11 cellular contexts compared by ENCODE assay signal in genomic region chr1:231418101-231418740, GRCh38. TPM values are rescaled to one million over a fixed set of nuclear protein-coding genes. Genes with fewer than 3 reads are reported as not detected.
DNase-seq lines count a peak whose midpoint lies in the region; ATAC-seq and TF ChIP-seq lines count a peak whose summit lies in the region.
"Had no signal": no experiment of that assay in that cellular context is flagged by ENCODE, and none has a peak within 500 bp of the region (broad histone marks: within the 10 kb centered on the region; RNA-seq: fewer than 3 reads in every experiment).

No MANE protein-coding gene starts in this region.

- no peak overlapping the region for H3K27ac Mint-ChIP-seq in T-helper 2 cell treated with Interferon-gamma antibody and Interleukin-4, amounts not matched to agents 5 μg/mL and 100 μg/mL, for 36 hours
- H3K27ac Mint-ChIP-seq in activated CD8-positive, alpha-beta T cell treated with anti-CD3 and anti-CD28 coated beads, Interleukin-2, amount 10 ng/mL, durations not matched to agents 7 days and 5 days, result no peak overlapping the region
- H3K27ac Mint-ChIP-seq in stimulated activated naive CD8-positive, alpha-beta T cell treated with anti-CD3 and anti-CD28 coated beads, Interleukin-15, amount 100 ng/mL, for 72 hours, result no peak overlapping the region
- H3K27ac Mint-ChIP-seq: memory B cell had no signal

- intact Hi-C loops in testis (cut with DNase I; ENCODE audit: low total_unique reads) (no loop called here), sciatic nerve (cut with DNase I) (no loop called here)

- DNase-seq in T-helper 2 cell treated with Interferon-gamma antibody and Interleukin-4, amounts not matched to agents 5 μg/mL and 100 μg/mL, for 36 hours (ENCODE audit: low spot score), result no peak
- no peak for DNase-seq in T-helper 2 cell
- no peak for DNase-seq in activated CD8-positive, alpha-beta T cell treated with anti-CD3 and anti-CD28 coated beads, Interleukin-2, amount 10 ng/mL, durations not matched to agents 7 days and 5 days
- DNase-seq in hepatocyte (ENCODE audit: low spot score), result no peak
- no peak for DNase-seq in stimulated activated naive CD8-positive, alpha-beta T cell treated with anti-CD3 and anti-CD28 coated beads, Interleukin-15, amount 100 ng/mL, for 72 hours
- no peak for DNase-seq in testis
- no peak for DNase-seq in sciatic nerve (ENCODE audit: low spot score)
- DNase-seq: amygdala, SHP77 treated with DMSO at 0.1 percent for 48 hours had no signal

- CTCF ChIA-PET in activated CD8-positive, alpha-beta T cell treated with anti-CD3 and anti-CD28 coated beads, Interleukin-2, amount 10 ng/mL, durations not matched to agents 7 days and 5 days (lab: Charles Lee), result no interaction called here

- peak overlapping the region; percentile 97 for H3K4me3 Mint-ChIP-seq in T-helper 2 cell treated with Interferon-gamma antibody and Interleukin-4, amounts not matched to agents 5 μg/mL and 100 μg/mL, for 36 hours
- peak overlapping the region; percentile 91 for H3K4me3 Mint-ChIP-seq in activated CD8-positive, alpha-beta T cell treated with anti-CD3 and anti-CD28 coated beads, Interleukin-2, amount 10 ng/mL, durations not matched to agents 7 days and 5 days
- peak overlapping the region; percentile 68 to 100 for H3K4me3 Mint-ChIP-seq in stimulated activated naive CD8-positive, alpha-beta T cell treated with anti-CD3 and anti-CD28 coated beads, Interleukin-15, amount 100 ng/mL, for 72 hours

- no peaks in the 10 kb centered on the region for H3K27me3 ChIP-seq in hepatocyte
- no peaks in the 10 kb centered on the region for H3K27me3 ChIP-seq in testis

- peaks cover 3% of the 10 kb centered on the region for H3K27me3 Mint-ChIP-seq in T-helper 2 cell treated with Interferon-gamma antibody and Interleukin-4, amounts not matched to agents 5 μg/mL and 100 μg/mL, for 36 hours (ENCODE audit: low read depth)
- no peaks in the 10 kb centered on the region for H3K27me3 Mint-ChIP-seq in activated CD8-positive, alpha-beta T cell treated with anti-CD3 and anti-CD28 coated beads, Interleukin-2, amount 10 ng/mL, durations not matched to agents 7 days and 5 days (ENCODE audit: low read depth)
- no peaks in the 10 kb centered on the region for H3K27me3 Mint-ChIP-seq in stimulated activated naive CD8-positive, alpha-beta T cell treated with anti-CD3 and anti-CD28 coated beads, Interleukin-15, amount 100 ng/mL, for 72 hours
- H3K27me3 Mint-ChIP-seq: memory B cell had no signal

- H3K79me2 ChIP-seq in hepatocyte, result peaks cover 79% of the 10 kb centered on the region

- peaks cover 68% of the 10 kb centered on the region for H4K20me1 ChIP-seq in hepatocyte (ENCODE audit: insufficient read depth, poor library complexity, severe bottlenecking)

- peaks cover 57% of the 10 kb centered on the region for H3K4me1 Mint-ChIP-seq in T-helper 2 cell treated with Interferon-gamma antibody and Interleukin-4, amounts not matched to agents 5 μg/mL and 100 μg/mL, for 36 hours (ENCODE audit: low read depth)
- peaks cover 59% of the 10 kb centered on the region for H3K4me1 Mint-ChIP-seq in activated CD8-positive, alpha-beta T cell treated with anti-CD3 and anti-CD28 coated beads, Interleukin-2, amount 10 ng/mL, durations not matched to agents 7 days and 5 days (ENCODE audit: low read depth)
- peaks cover 49% of the 10 kb centered on the region for H3K4me1 Mint-ChIP-seq in stimulated activated naive CD8-positive, alpha-beta T cell treated with anti-CD3 and anti-CD28 coated beads, Interleukin-15, amount 100 ng/mL, for 72 hours

- H3K4me1 ChIP-seq in hepatocyte (ENCODE audit: insufficient read depth) (peaks cover 25% of the 10 kb centered on the region), testis (peaks cover 8% of the 10 kb centered on the region)

- 76% methylated on average over 4 of the region's 4 CpGs for WGBS in hepatocyte (ENCODE audit: low lambda C conversion rate, missing lambda C conversion rate)
- WGBS in testis, 2 donors, result 54 to 73% methylated on average over 4 of the region's 4 CpGs

- no peaks in the 10 kb centered on the region for H3K9me2 ChIP-seq in hepatocyte (replicated peaks; ENCODE audit: insufficient read depth)

- no peak for TF ChIP-seq POLR2A in testis (IDR thresholded peaks at IDR 0.05)

- peak overlapping the region; percentile 84 for H3K4me2 ChIP-seq in hepatocyte

- H3K4me3 ChIP-seq in hepatocyte (no peak overlapping the region), testis (no peak overlapping the region)

- no peak overlapping the region for H2AFZ ChIP-seq in hepatocyte

- no peak for ATAC-seq in activated CD8-positive, alpha-beta T cell treated with anti-CD3 and anti-CD28 coated beads, Interleukin-2, amount 10 ng/mL, durations not matched to agents 7 days and 5 days
- no peak for ATAC-seq in stimulated activated naive CD8-positive, alpha-beta T cell treated with anti-CD3 and anti-CD28 coated beads, Interleukin-15, amount 100 ng/mL, for 72 hours
- ATAC-seq in HG03520 (IDR thresholded peaks at IDR 0.05; ENCODE audit: unreplicated experiment) (no peak), sciatic nerve (no peak)

- no peak for TF ChIP-seq CTCF in hepatocyte (IDR thresholded peaks at IDR 0.05; ENCODE audit: poor library complexity)
- no peak for TF ChIP-seq CTCF in testis (IDR thresholded peaks at IDR 0.05)

- POLR2A ChIA-PET in activated CD8-positive, alpha-beta T cell treated with anti-CD3 and anti-CD28 coated beads, Interleukin-2, amount 10 ng/mL, durations not matched to agents 7 days and 5 days (lab: Charles Lee), result no interaction called here

- H3K9me3 Mint-ChIP-seq in T-helper 2 cell treated with Interferon-gamma antibody and Interleukin-4, amounts not matched to agents 5 μg/mL and 100 μg/mL, for 36 hours, result no peaks in the 10 kb centered on the region
- no peaks in the 10 kb centered on the region for H3K9me3 Mint-ChIP-seq in activated CD8-positive, alpha-beta T cell treated with anti-CD3 and anti-CD28 coated beads, Interleukin-2, amount 10 ng/mL, durations not matched to agents 7 days and 5 days (ENCODE audit: insufficient read depth)
- H3K9me3 Mint-ChIP-seq in stimulated activated naive CD8-positive, alpha-beta T cell treated with anti-CD3 and anti-CD28 coated beads, Interleukin-15, amount 100 ng/mL, for 72 hours, result no peaks in the 10 kb centered on the region
- H3K9me3 Mint-ChIP-seq: memory B cell had no signal

- H3K9me3 ChIP-seq in hepatocyte (ENCODE audit: low read depth), result no peaks in the 10 kb centered on the region
- no peaks in the 10 kb centered on the region for H3K9me3 ChIP-seq in testis

- no peaks in the 10 kb centered on the region for H3K36me3 ChIP-seq in hepatocyte (replicated peaks; ENCODE audit: insufficient read depth, low read depth)
- no peaks in the 10 kb centered on the region for H3K36me3 ChIP-seq in testis (ENCODE audit: low read depth, missing control alignments)

- H3K27ac ChIP-seq in hepatocyte, result no peak overlapping the region
- peak overlapping the region in 1 of 2 donors; percentile 33 for H3K27ac ChIP-seq in testis

- peaks cover 45% of the 10 kb centered on the region for H3K36me3 Mint-ChIP-seq in T-helper 2 cell treated with Interferon-gamma antibody and Interleukin-4, amounts not matched to agents 5 μg/mL and 100 μg/mL, for 36 hours (ENCODE audit: low read depth)
- peaks cover 51% of the 10 kb centered on the region for H3K36me3 Mint-ChIP-seq in activated CD8-positive, alpha-beta T cell treated with anti-CD3 and anti-CD28 coated beads, Interleukin-2, amount 10 ng/mL, durations not matched to agents 7 days and 5 days (ENCODE audit: low read depth)

RNA-seq across cellular contexts. Expression of gene EGLN1, which starts 3.9 kb away (rescaled TPM):
- 10 to 100 TPM; 30.5 to 32.6 TPM for total RNA-seq in activated CD8-positive, alpha-beta T cell treated with anti-CD3 and anti-CD28 coated beads, Interleukin-2, amount 10 ng/mL, durations not matched to agents 7 days and 5 days
- total RNA-seq in hepatocyte, result 31.4 and 36.5 TPM in 2 replicates
- polyA plus RNA-seq in hepatocyte, result 18.3 and 20.5 TPM in 2 replicates
- 10 to 100 TPM; 47.7 to 64.5 TPM for total RNA-seq in testis
- polyA plus RNA-seq in testis (ENCODE audit: insufficient read depth, low read depth, low replicate concordance), result 30.5 TPM
- total RNA-seq in sciatic nerve, result 45.5 TPM
